In the genomic region with DNA sequence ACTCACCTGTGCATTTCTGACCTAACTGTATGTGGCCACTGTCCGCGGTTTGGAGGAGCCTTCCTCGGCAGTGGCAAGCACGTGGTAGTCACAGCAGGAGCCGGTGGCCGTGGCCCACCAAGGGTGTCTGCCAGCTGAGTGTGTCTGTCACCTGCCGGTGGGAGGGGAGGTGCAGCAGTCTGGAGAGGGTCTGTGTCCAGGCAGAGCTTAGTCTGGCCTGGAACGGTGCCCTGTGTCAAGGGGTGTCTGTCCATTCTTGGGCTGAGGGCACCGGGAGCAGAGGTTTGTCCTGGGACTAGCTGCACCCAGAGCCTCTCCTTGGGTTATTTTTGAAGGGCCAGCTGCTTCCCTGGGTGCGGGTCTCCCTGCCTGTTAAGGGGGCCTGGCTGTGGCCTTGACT, we compare ENCODE assay signal across 11 cellular contexts. TPM values are rescaled to one million over a fixed set of nuclear protein-coding genes. Genes with fewer than 3 reads are reported as not detected.
DNase-seq lines count a peak whose midpoint lies in the region; ATAC-seq and TF ChIP-seq lines count a peak whose summit lies in the region.
"Had no signal": no experiment of that assay in that cellular context is flagged by ENCODE, and none has a peak within 500 bp of the region (broad histone marks: within the 10 kb centered on the region; RNA-seq: fewer than 3 reads in every experiment).

No MANE protein-coding gene starts in this region.

- peak overlapping the region; percentile 98 for H3K4me2 ChIP-seq in Loucy (ENCODE audit: low read depth, low read length, poor library complexity, severe bottlenecking)

- H2AFZ ChIP-seq in Loucy (ENCODE audit: low read length), result no peak overlapping the region

- H3F3A ChIP-seq in Loucy (ENCODE audit: low read depth), result 0 out of 2 replicates have a peak, but pooled peaks cover 3% of the 10 kb centered on the region

- H3K4me3 Mint-ChIP-seq in activated T-helper 2 cell treated with anti-CD3 and anti-CD28 coated beads, Interferon-gamma antibody, Interleukin-2, Interleukin-4, amounts not matched to agents 10 μg/mL and 5 μg/mL and 100 μg/mL, durations not matched to agents 14 hours and 24 hours and 36 hours (ENCODE audit: low read depth), result peak overlapping the region; percentile 39
- H3K4me3 Mint-ChIP-seq in stimulated activated naive B cell treated with anti-CD40 and anti-IgM and Interleukin-4, amounts not matched to agents 10 μg/mL and 1 μg/mL and 100 μg/mL, for 72 hours, result peak overlapping the region in 1 of 2 donors; percentile 21
- H3K4me3 Mint-ChIP-seq: HFFc6 had no signal

- no peak overlapping the region for H3K27ac Mint-ChIP-seq in activated T-helper 2 cell treated with anti-CD3 and anti-CD28 coated beads, Interferon-gamma antibody, Interleukin-2, Interleukin-4, amounts not matched to agents 10 μg/mL and 5 μg/mL and 100 μg/mL, durations not matched to agents 14 hours and 24 hours and 36 hours
- peak overlapping the region; percentile 94 for H3K27ac Mint-ChIP-seq in stimulated activated naive B cell treated with anti-CD40 and anti-IgM and Interleukin-4, amounts not matched to agents 10 μg/mL and 1 μg/mL and 100 μg/mL, for 72 hours
- H3K27ac Mint-ChIP-seq: HFFc6 had no signal

- H3K4me3 ChIP-seq in Loucy (ENCODE audit: low read length, poor library complexity, severe bottlenecking) (peak overlapping the region; percentile 7), thyroid gland (replicated peaks in 1 of 3) (no peak overlapping the region)

- no peaks in the 10 kb centered on the region for H3K9me3 Mint-ChIP-seq in activated T-helper 2 cell treated with anti-CD3 and anti-CD28 coated beads, Interferon-gamma antibody, Interleukin-2, Interleukin-4, amounts not matched to agents 10 μg/mL and 5 μg/mL and 100 μg/mL, durations not matched to agents 14 hours and 24 hours and 36 hours
- no peaks in the 10 kb centered on the region for H3K9me3 Mint-ChIP-seq in stimulated activated naive B cell treated with anti-CD40 and anti-IgM and Interleukin-4, amounts not matched to agents 10 μg/mL and 1 μg/mL and 100 μg/mL, for 72 hours
- H3K9me3 Mint-ChIP-seq: HFFc6 had no signal

- H3K4me1 ChIP-seq in Loucy (ENCODE audit: insufficient read depth, low read length, poor library complexity, severe bottlenecking) (peaks cover 49% of the 10 kb centered on the region), thyroid gland (peaks cover 5 to 10% of the 10 kb centered on the region in 2 donors)

- H3K9me3 ChIP-seq in Loucy (ENCODE audit: insufficient read depth, low read depth, low read length) (no peaks in the 10 kb centered on the region), thyroid gland (no peaks in the 10 kb centered on the region)

- H3K27ac ChIP-seq in thyroid gland, result no peak overlapping the region

- 83 to 92% methylated on average over 5 to 10 of the region's 10 CpGs for WGBS in thyroid gland, 2 donors

- peaks cover 57% of the 10 kb centered on the region for H3K4me1 Mint-ChIP-seq in activated T-helper 2 cell treated with anti-CD3 and anti-CD28 coated beads, Interferon-gamma antibody, Interleukin-2, Interleukin-4, amounts not matched to agents 10 μg/mL and 5 μg/mL and 100 μg/mL, durations not matched to agents 14 hours and 24 hours and 36 hours (ENCODE audit: low read depth)
- H3K4me1 Mint-ChIP-seq in stimulated activated naive B cell treated with anti-CD40 and anti-IgM and Interleukin-4, amounts not matched to agents 10 μg/mL and 1 μg/mL and 100 μg/mL, for 72 hours, result peaks cover 70 to 89% of the 10 kb centered on the region in 2 donors

- H3K9me2 ChIP-seq in Loucy (replicated peaks; ENCODE audit: low read depth, low read length), result no peaks in the 10 kb centered on the region

- no peak for DNase-seq in activated T-helper 2 cell treated with anti-CD3 and anti-CD28 coated beads, Interferon-gamma antibody, Interleukin-2, Interleukin-4, amounts not matched to agents 10 μg/mL and 5 μg/mL and 100 μg/mL, durations not matched to agents 14 hours and 24 hours and 36 hours (ENCODE audit: low spot score)
- DNase-seq in left ventricle myocardium superior (peak; percentile 29), HCEC 1CT (no peak), thyroid gland (no peak)
- no peak for DNase-seq in stimulated activated naive B cell treated with anti-CD40 and anti-IgM and Interleukin-4, amounts not matched to agents 10 μg/mL and 1 μg/mL and 100 μg/mL, for 72 hours
- DNase-seq: activated effector memory CD4-positive, alpha-beta T cell treated with anti-CD3 and anti-CD28 coated beads, Interleukin-2, amount 50 U/mL, for 16 hours; HFFc6; stimulated activated CD4-positive, alpha-beta T cell treated with anti-CD3 and anti-CD28 coated beads, Interleukin-2, amount 100 ng/mL, for 48 hours had no signal

- H3K79me2 ChIP-seq in Loucy (ENCODE audit: insufficient read depth, low read length), result peaks cover 97% of the 10 kb centered on the region

- TF ChIP-seq CTCF in Loucy (conservative IDR thresholded peaks at IDR 0.05; ENCODE audit: low read length), result no peak
- no peak for TF ChIP-seq CTCF in thyroid gland (IDR thresholded peaks at IDR 0.05)

- H4K20me1 ChIP-seq in Loucy (ENCODE audit: insufficient read depth, low read length, poor library complexity, severe bottlenecking), result peaks cover 93% of the 10 kb centered on the region

- H3K27me3 Mint-ChIP-seq in activated T-helper 2 cell treated with anti-CD3 and anti-CD28 coated beads, Interferon-gamma antibody, Interleukin-2, Interleukin-4, amounts not matched to agents 10 μg/mL and 5 μg/mL and 100 μg/mL, durations not matched to agents 14 hours and 24 hours and 36 hours (ENCODE audit: low read depth), result no peaks in the 10 kb centered on the region
- H3K27me3 Mint-ChIP-seq in stimulated activated naive B cell treated with anti-CD40 and anti-IgM and Interleukin-4, amounts not matched to agents 10 μg/mL and 1 μg/mL and 100 μg/mL, for 72 hours, result no peaks in the 10 kb centered on the region

- H3K27me3 ChIP-seq in Loucy (ENCODE audit: insufficient read depth, low read length, poor library complexity, severe bottlenecking) (no peaks in the 10 kb centered on the region), thyroid gland (no peaks in the 10 kb centered on the region)

- ATAC-seq in left ventricle myocardium superior (no peak), GM18870 (IDR thresholded peaks at IDR 0.05; ENCODE audit: unreplicated experiment) (no peak), HG02840 (IDR thresholded peaks at IDR 0.05; ENCODE audit: low FRiP score, unreplicated experiment) (no peak)
- no peak for ATAC-seq in stimulated activated naive B cell treated with anti-CD40 and anti-IgM and Interleukin-4, amounts not matched to agents 10 μg/mL and 1 μg/mL and 100 μg/mL, for 72 hours (replicated peaks)

- intact Hi-C loops in activated T-helper 2 cell treated with anti-CD3 and anti-CD28 coated beads, Interferon-gamma antibody, Interleukin-2, Interleukin-4, amounts not matched to agents 10 μg/mL and 5 μg/mL and 100 μg/mL, durations not matched to agents 14 hours and 24 hours and 36 hours (cut with micrococcal nuclease), result loop anchor here (5.0 to 10.0 kb wide), 5 partner anchors 316 to 1769 kb away; a partner anchor contains a TSS
- intact Hi-C loops in left ventricle myocardium superior (cut with micrococcal nuclease), result no loop called here
- intact Hi-C loops in thyroid gland (cut with DNase I), result no loop called here

- peaks cover 84% of the 10 kb centered on the region for H3K36me3 Mint-ChIP-seq in activated T-helper 2 cell treated with anti-CD3 and anti-CD28 coated beads, Interferon-gamma antibody, Interleukin-2, Interleukin-4, amounts not matched to agents 10 μg/mL and 5 μg/mL and 100 μg/mL, durations not matched to agents 14 hours and 24 hours and 36 hours (ENCODE audit: low read depth)
- peaks cover 61 to 74% of the 10 kb centered on the region in 2 donors for H3K36me3 Mint-ChIP-seq in stimulated activated naive B cell treated with anti-CD40 and anti-IgM and Interleukin-4, amounts not matched to agents 10 μg/mL and 1 μg/mL and 100 μg/mL, for 72 hours

- no peak for TF ChIP-seq POLR2A in thyroid gland (IDR thresholded peaks at IDR 0.05)

- H3K36me3 ChIP-seq in Loucy (ENCODE audit: insufficient read depth, low read length) (peaks cover 33% of the 10 kb centered on the region; the same call in 1 of the 2 replicates), thyroid gland (peaks cover 0 to 4% of the 10 kb centered on the region in 2 donors)

- H3K9ac ChIP-seq in Loucy (ENCODE audit: low read depth, low read length, poor library complexity, severe bottlenecking), result no peak overlapping the region

RNA-seq across cellular contexts. Expression of a gene that starts 5.0 kb away (rescaled TPM):
- total RNA-seq in activated T-helper 2 cell treated with anti-CD3 and anti-CD28 coated beads, Interferon-gamma antibody, Interleukin-2, Interleukin-4, amounts not matched to agents 10 μg/mL and 5 μg/mL and 100 μg/mL, durations not matched to agents 14 hours and 24 hours and 36 hours, result 88.9 and 89.5 TPM in 2 replicates
- total RNA-seq in left ventricle myocardium superior (89.3 TPM), thyroid gland (10 to 100 TPM; 11.0 to 16.0 (median 12.0) TPM)

RNA-seq across cellular contexts. Expression of a gene that starts 45.2 kb away (rescaled TPM):
- total RNA-seq in activated T-helper 2 cell treated with anti-CD3 and anti-CD28 coated beads, Interferon-gamma antibody, Interleukin-2, Interleukin-4, amounts not matched to agents 10 μg/mL and 5 μg/mL and 100 μg/mL, durations not matched to agents 14 hours and 24 hours and 36 hours, result 46.8 and 48.1 TPM in 2 replicates
- total RNA-seq in left ventricle myocardium superior, result 15.1 TPM
- total RNA-seq in thyroid gland, result 10 to 100 TPM; 17.5 to 26.4 (median 22.3) TPM
